In genomic region chr18:34760444-34760843, GRCh38 we compare ENCODE assay signal across 13 cellular contexts. TPM values are rescaled to one million over a fixed set of nuclear protein-coding genes. Genes with fewer than 3 reads are reported as not detected.
"Had no signal": no experiment of that assay in that cellular context is flagged by ENCODE, and none has a peak within 500 bp of the region (broad histone marks: within the 10 kb centered on the region; RNA-seq: fewer than 3 reads in every experiment).

No MANE protein-coding gene starts in this region.

- ATAC-seq: activated CD8-positive, alpha-beta memory T cell treated with anti-CD3 and anti-CD28 coated beads, Interleukin-2, amount 10 ng/mL, durations not matched to agents 7 days and 5 days; activated T-cell treated with anti-CD3 and anti-CD28 coated beads, Interleukin-2, amount 50 U/mL, for 4 hours; sciatic nerve had no signal

- H3K4me3 ChIP-seq: esophagus muscularis mucosa, neural progenitor cell, upper lobe of left lung had no signal

- H3K4me1 ChIP-seq: neural progenitor cell, upper lobe of left lung had no signal

- H3K9me3 ChIP-seq: esophagus muscularis mucosa, upper lobe of left lung had no signal

- DNase-seq: activated CD4-positive, alpha-beta T cell treated with anti-CD3 and anti-CD28 coated beads for 1 hour; activated CD4-positive, alpha-beta T cell treated with anti-CD3 and anti-CD28 coated beads, Interleukin-2, amount 50 U/mL, for 48 hours; activated CD8-positive, alpha-beta memory T cell treated with anti-CD3 and anti-CD28 coated beads, Interleukin-2, amount 10 ng/mL, durations not matched to agents 7 days and 5 days; activated gamma-delta T cell; activated naive CD8-positive, alpha-beta T cell treated with anti-CD3 and anti-CD28 coated beads, Interleukin-2, amount 10 ng/mL, durations not matched to agents 7 days and 5 days; activated T-cell treated with anti-CD3 and anti-CD28 coated beads, Interleukin-2, amount 50 U/mL, for 4 hours; aorta; stimulated activated CD4-positive, alpha-beta T cell treated with anti-CD3 and anti-CD28 coated beads, Interleukin-12 subunit alpha, Interleukin-12 subunit beta, amount 100 ng/mL, for 4 hours; stimulated activated naive CD4-positive, alpha-beta T cell; upper lobe of left lung had no signal

- H3K27ac ChIP-seq: esophagus muscularis mucosa, neural progenitor cell, upper lobe of left lung had no signal

- H3K27me3 ChIP-seq: esophagus muscularis mucosa, neural progenitor cell, upper lobe of left lung had no signal

- H3K36me3 ChIP-seq: neural progenitor cell, upper lobe of left lung had no signal

RNA-seq across cellular contexts. Expression of gene DTNA, which starts 50.3 kb away (rescaled TPM):
- total RNA-seq: activated CD8-positive, alpha-beta memory T cell treated with anti-CD3 and anti-CD28 coated beads, Interleukin-2, amount 10 ng/mL, durations not matched to agents 7 days and 5 days; activated naive CD8-positive, alpha-beta T cell treated with anti-CD3 and anti-CD28 coated beads, Interleukin-2, amount 10 ng/mL, durations not matched to agents 7 days and 5 days had no signal
